Comparison of ENCODE assay signal across 1 cellular context in the genomic region with DNA sequence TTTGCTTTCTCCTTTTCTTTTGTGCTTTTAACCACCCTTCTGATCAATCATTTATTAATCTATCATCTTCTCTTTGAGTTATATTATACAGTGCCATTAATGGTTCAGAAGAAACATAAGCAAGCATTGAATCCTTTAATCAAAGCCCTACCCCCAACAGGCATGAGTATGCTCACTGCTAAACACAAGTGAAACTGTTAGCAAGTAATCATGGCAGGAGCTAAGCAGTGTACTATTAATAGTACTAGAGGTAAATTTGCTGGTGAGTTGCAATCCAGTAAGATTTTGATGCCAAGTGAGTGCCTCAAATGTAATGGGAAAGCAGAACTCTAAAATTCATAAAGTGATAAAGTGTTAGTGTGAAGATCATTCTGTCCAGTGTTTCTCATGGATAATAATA.
A peak's percentile ranks its signal among the peaks of the same experiment; 100 is the strongest.
TF ChIP-seq lines count a peak whose summit lies in the region.

No MANE protein-coding gene starts in this region.

TF ChIP-seq in HepG2, 621 proteins besides CTCF, POLR2A, EP300 and RAD21 (continued from another document):
- TF ChIP-seq, protein P1, sequence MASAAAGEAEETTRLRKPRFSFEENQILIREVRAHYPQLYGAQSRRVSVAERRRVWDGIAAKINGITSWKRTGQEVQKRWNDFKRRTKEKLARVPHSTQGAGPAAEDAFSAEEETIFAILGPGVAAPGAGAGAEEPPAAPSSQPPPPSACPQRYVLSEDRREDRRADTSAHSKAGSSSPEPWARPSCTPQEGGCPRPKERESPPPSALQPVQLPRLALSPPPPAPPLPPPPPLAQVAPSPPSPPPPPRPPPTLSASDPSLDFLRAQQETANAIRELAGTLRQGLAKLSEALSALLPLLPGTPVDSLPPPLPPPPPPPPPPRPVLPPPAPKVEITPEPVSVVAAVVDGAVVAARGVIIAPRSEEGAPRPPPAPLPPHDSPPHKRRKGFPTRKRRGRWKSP (CRISPR knock-in tag; IDR thresholded peaks at IDR 0.05), result no peak
- TF ChIP-seq, protein P2, sequence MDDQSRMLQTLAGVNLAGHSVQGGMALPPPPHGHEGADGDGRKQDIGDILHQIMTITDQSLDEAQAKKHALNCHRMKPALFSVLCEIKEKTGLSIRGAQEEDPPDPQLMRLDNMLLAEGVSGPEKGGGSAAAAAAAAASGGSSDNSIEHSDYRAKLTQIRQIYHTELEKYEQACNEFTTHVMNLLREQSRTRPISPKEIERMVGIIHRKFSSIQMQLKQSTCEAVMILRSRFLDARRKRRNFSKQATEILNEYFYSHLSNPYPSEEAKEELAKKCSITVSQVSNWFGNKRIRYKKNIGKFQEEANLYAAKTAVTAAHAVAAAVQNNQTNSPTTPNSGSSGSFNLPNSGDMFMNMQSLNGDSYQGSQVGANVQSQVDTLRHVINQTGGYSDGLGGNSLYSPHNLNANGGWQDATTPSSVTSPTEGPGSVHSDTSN (CRISPR knock-in tag; IDR thresholded peaks at IDR 0.05; ENCODE audit: borderline replicate concordance), result no peak
- TF ChIP-seq WIZ (CRISPR knock-in tag; IDR thresholded peaks at IDR 0.05), result no peak
- TF ChIP-seq ZNF598 (CRISPR knock-in tag; IDR thresholded peaks at IDR 0.05; ENCODE audit: borderline replicate concordance), result no peak
- peak; percentile 49; the same call in 1 of the 2 replicates for TF ChIP-seq CCDC6 (CRISPR knock-in tag; IDR thresholded peaks at IDR 0.05)
- TF ChIP-seq, protein P3, sequence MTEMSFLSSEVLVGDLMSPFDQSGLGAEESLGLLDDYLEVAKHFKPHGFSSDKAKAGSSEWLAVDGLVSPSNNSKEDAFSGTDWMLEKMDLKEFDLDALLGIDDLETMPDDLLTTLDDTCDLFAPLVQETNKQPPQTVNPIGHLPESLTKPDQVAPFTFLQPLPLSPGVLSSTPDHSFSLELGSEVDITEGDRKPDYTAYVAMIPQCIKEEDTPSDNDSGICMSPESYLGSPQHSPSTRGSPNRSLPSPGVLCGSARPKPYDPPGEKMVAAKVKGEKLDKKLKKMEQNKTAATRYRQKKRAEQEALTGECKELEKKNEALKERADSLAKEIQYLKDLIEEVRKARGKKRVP (CRISPR knock-in tag; IDR thresholded peaks at IDR 0.05), result no peak
- 0 out of 2 replicates have a peak, but pooled peaks have one; percentile 1 for TF ChIP-seq SAP130 (CRISPR knock-in tag; IDR thresholded peaks at IDR 0.05; ENCODE audit: low read depth)
- no peak for TF ChIP-seq DR1 (CRISPR knock-in tag; IDR thresholded peaks at IDR 0.05)
- TF ChIP-seq CBFB (CRISPR knock-in tag; IDR thresholded peaks at IDR 0.05), result no peak
- TF ChIP-seq, protein P4, sequence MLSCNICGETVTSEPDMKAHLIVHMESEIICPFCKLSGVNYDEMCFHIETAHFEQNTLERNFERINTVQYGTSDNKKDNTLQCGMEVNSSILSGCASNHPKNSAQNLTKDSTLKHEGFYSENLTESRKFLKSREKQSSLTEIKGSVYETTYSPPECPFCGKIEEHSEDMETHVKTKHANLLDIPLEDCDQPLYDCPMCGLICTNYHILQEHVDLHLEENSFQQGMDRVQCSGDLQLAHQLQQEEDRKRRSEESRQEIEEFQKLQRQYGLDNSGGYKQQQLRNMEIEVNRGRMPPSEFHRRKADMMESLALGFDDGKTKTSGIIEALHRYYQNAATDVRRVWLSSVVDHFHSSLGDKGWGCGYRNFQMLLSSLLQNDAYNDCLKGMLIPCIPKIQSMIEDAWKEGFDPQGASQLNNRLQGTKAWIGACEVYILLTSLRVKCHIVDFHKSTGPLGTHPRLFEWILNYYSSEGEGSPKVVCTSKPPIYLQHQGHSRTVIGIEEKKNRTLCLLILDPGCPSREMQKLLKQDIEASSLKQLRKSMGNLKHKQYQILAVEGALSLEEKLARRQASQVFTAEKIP (CRISPR knock-in tag; IDR thresholded peaks at IDR 0.05; ENCODE audit: borderline replicate concordance), result no peak
- TF ChIP-seq SMYD3 (CRISPR knock-in tag; IDR thresholded peaks at IDR 0.05), result no peak
- TF ChIP-seq, protein P5, sequence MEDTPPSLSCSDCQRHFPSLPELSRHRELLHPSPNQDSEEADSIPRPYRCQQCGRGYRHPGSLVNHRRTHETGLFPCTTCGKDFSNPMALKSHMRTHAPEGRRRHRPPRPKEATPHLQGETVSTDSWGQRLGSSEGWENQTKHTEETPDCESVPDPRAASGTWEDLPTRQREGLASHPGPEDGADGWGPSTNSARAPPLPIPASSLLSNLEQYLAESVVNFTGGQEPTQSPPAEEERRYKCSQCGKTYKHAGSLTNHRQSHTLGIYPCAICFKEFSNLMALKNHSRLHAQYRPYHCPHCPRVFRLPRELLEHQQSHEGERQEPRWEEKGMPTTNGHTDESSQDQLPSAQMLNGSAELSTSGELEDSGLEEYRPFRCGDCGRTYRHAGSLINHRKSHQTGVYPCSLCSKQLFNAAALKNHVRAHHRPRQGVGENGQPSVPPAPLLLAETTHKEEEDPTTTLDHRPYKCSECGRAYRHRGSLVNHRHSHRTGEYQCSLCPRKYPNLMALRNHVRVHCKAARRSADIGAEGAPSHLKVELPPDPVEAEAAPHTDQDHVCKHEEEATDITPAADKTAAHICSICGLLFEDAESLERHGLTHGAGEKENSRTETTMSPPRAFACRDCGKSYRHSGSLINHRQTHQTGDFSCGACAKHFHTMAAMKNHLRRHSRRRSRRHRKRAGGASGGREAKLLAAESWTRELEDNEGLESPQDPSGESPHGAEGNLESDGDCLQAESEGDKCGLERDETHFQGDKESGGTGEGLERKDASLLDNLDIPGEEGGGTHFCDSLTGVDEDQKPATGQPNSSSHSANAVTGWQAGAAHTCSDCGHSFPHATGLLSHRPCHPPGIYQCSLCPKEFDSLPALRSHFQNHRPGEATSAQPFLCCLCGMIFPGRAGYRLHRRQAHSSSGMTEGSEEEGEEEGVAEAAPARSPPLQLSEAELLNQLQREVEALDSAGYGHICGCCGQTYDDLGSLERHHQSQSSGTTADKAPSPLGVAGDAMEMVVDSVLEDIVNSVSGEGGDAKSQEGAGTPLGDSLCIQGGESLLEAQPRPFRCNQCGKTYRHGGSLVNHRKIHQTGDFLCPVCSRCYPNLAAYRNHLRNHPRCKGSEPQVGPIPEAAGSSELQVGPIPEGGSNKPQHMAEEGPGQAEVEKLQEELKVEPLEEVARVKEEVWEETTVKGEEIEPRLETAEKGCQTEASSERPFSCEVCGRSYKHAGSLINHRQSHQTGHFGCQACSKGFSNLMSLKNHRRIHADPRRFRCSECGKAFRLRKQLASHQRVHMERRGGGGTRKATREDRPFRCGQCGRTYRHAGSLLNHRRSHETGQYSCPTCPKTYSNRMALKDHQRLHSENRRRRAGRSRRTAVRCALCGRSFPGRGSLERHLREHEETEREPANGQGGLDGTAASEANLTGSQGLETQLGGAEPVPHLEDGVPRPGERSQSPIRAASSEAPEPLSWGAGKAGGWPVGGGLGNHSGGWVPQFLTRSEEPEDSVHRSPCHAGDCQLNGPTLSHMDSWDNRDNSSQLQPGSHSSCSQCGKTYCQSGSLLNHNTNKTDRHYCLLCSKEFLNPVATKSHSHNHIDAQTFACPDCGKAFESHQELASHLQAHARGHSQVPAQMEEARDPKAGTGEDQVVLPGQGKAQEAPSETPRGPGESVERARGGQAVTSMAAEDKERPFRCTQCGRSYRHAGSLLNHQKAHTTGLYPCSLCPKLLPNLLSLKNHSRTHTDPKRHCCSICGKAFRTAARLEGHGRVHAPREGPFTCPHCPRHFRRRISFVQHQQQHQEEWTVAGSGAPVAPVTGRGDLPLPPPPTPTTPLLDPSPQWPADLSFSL (CRISPR knock-in tag; IDR thresholded peaks at IDR 0.05), result no peak
- TF ChIP-seq, protein P6, sequence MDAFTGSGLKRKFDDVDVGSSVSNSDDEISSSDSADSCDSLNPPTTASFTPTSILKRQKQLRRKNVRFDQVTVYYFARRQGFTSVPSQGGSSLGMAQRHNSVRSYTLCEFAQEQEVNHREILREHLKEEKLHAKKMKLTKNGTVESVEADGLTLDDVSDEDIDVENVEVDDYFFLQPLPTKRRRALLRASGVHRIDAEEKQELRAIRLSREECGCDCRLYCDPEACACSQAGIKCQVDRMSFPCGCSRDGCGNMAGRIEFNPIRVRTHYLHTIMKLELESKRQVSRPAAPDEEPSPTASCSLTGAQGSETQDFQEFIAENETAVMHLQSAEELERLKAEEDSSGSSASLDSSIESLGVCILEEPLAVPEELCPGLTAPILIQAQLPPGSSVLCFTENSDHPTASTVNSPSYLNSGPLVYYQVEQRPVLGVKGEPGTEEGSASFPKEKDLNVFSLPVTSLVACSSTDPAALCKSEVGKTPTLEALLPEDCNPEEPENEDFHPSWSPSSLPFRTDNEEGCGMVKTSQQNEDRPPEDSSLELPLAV (CRISPR knock-in tag; conservative IDR thresholded peaks at IDR 0.05; ENCODE audit: low read depth), result no peak
